ENCODE assay signal across 9 cellular contexts in the genomic region with DNA sequence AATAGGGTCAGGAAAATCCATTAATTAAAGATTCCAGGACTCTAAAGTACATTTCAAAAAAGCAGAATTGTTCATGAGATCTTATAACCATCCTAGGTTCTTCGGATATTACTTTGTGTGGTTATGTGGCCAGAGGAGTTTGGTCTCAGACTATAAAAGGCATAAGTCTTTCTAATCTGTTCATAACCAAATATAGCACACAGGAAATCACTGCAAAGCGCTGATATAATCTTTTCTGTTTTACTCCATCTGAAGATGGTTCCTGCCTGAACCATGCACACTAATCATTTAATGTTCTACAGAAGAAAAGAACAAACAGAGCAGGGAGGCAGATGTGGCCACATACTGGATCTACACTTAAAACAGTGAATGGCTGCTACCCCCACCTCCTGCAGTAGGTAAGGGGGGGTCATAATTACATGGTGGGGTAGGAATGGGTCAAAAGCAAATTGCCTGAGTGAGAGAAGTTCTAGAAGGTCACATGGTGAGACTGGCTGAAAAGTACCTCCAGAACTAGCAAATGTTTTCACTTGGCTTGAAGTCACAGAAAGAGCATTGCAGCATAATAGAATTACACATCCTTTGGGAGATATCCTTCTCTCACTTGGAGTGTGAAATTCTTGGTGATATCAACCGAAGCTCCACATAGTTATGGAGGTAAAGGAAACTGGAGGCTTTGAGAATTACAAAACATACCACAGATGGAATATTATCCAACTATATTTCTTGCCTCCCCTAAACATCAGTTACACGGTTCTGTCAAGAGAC.
A peak's percentile ranks its signal among the peaks of the same experiment; 100 is the strongest.
DNase-seq lines count a peak whose midpoint lies in the region; ATAC-seq lines count a peak whose summit lies in the region.
"Had no signal": no experiment of that assay in that cellular context is flagged by ENCODE, and none has a peak within 500 bp of the region (broad histone marks: within the 10 kb centered on the region; RNA-seq: fewer than 3 reads in every experiment).

No MANE protein-coding gene starts in this region.

- no peaks in the 10 kb centered on the region for H4K20me1 ChIP-seq in BLaER1 treated with 17β-estradiol and CSF1 and Interleukin-3, amounts not matched to agents 10 nM and 100 nM

- H3K4me1 ChIP-seq in BLaER1 treated with 17β-estradiol and CSF1 and Interleukin-3, amounts not matched to agents 10 nM and 100 nM = peaks cover 13 to 24% (median 17%) of the 10 kb centered on the region in 10 experiments

- no peak overlapping the region for H3K4me3 ChIP-seq in BLaER1 treated with 17β-estradiol and CSF1 and Interleukin-3, amounts not matched to agents 10 nM and 100 nM

- H3K27me3 ChIP-seq in BLaER1 treated with 17β-estradiol and CSF1 and Interleukin-3, amounts not matched to agents 10 nM and 100 nM = no peaks in the 10 kb centered on the region

- H3K9ac ChIP-seq in BLaER1 treated with 17β-estradiol and CSF1 and Interleukin-3, amounts not matched to agents 10 nM and 100 nM = no peak overlapping the region

- peak overlapping the region; percentile 43 to 82 (median 62) for H3K4me2 ChIP-seq in BLaER1 treated with 17β-estradiol and CSF1 and Interleukin-3, amounts not matched to agents 10 nM and 100 nM

- DNase-seq in SK-N-DZ (ENCODE audit: low spot score) (peak; percentile 25), GM19238 (ENCODE audit: insufficient read length, low spot score) (no peak), HCEC 1CT (no peak)
- DNase-seq in activated naive CD4-positive, alpha-beta T cell (lab: John Stamatoyannopoulos, UW) = no peak
- DNase-seq: stimulated activated CD8-positive, alpha-beta memory T cell treated with anti-CD3 and anti-CD28 coated beads, Interleukin-4, amount 100 ng/mL, for 48 hours had no signal

- no peaks in the 10 kb centered on the region for H3K36me3 ChIP-seq in BLaER1 treated with 17β-estradiol and CSF1 and Interleukin-3, amounts not matched to agents 10 nM and 100 nM

- H3K27ac ChIP-seq in BLaER1 treated with 17β-estradiol and CSF1 and Interleukin-3, amounts not matched to agents 10 nM and 100 nM = no peak overlapping the region

- no peaks in the 10 kb centered on the region for H3K9me3 ChIP-seq in BLaER1 treated with 17β-estradiol and CSF1 and Interleukin-3, amounts not matched to agents 10 nM and 100 nM (replicated peaks in 1 of 11)

- peak; percentile 43 for ATAC-seq in GM19328 (IDR thresholded peaks at IDR 0.05; ENCODE audit: unreplicated experiment)
- ATAC-seq in HG02943 (IDR thresholded peaks at IDR 0.05; ENCODE audit: low read depth, unreplicated experiment) = peak; percentile 44
- ATAC-seq in HG02840 (IDR thresholded peaks at IDR 0.05; ENCODE audit: low FRiP score, unreplicated experiment) = no peak
